In genomic region chr10:123202526-123202925, GRCh38 we compare ENCODE assay signal across 1 cellular context.
TF ChIP-seq lines count a peak whose summit lies in the region.

No MANE protein-coding gene starts in this region.

TF ChIP-seq in H1, 55 proteins besides CTCF, POLR2A, EP300 and RAD21:
- no peak for TF ChIP-seq EZH2 (IDR thresholded peaks at IDR 0.05; ENCODE audit: low read depth, low read length, severe bottlenecking)
